23 cellular contexts compared by ENCODE assay signal in the genomic region with DNA sequence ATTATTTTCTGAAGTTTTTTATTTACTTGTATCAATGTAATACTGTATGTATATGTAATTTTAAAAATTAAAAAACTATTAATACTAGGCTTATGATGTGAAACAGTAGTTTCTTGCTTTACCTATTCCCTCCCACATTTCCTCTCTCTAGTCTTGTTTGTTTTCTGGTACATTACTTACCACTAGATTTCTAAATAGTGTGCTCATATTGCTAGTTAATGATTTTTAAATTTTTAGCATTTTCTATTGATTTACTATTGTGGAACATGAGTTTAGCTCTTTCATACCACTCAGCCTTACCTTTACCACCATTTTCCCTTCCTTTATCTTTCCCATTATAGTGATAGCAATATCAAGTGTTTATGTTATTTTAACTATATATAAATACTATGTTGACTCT. TPM values are rescaled to one million over a fixed set of nuclear protein-coding genes. Genes with fewer than 3 reads are reported as not detected.
DNase-seq lines count a peak whose midpoint lies in the region; ATAC-seq, FAIRE-seq and TF ChIP-seq lines count a peak whose summit lies in the region.
"Had no signal": no experiment of that assay in that cellular context is flagged by ENCODE, and none has a peak within 500 bp of the region (broad histone marks: within the 10 kb centered on the region; RNA-seq: fewer than 3 reads in every experiment).

No MANE protein-coding gene starts in this region.

- POLR2A ChIA-PET in A549 (lab: Yijun Ruan, JAX) (no interaction called here), PC-3 (lab: Charles Lee; ENCODE audit: unreplicated experiment) (no interaction called here)
- POLR2A ChIA-PET in activated CD8-positive, alpha-beta T cell treated with anti-CD3 and anti-CD28 coated beads for 36 hours (lab: Charles Lee), result no interaction called here

- CTCF ChIA-PET in A549 (lab: Yijun Ruan, JAX), result interaction anchor here (0.7 to 2.1 kb wide), 5 partner anchors 9 to 302 kb away, joined by 3 to 10 read pairs (median 4); no protein-coding TSS in a partner anchor
- CTCF ChIA-PET in PC-3 (lab: Charles Lee), result no interaction called here
- CTCF ChIA-PET in activated CD8-positive, alpha-beta T cell treated with anti-CD3 and anti-CD28 coated beads for 36 hours (lab: Charles Lee), result no interaction called here

- no TSS peak for BruUV-seq in PC-3 (replicated peaks; lab: Mats Ljungman, UMichigan)

- no peak for TF ChIP-seq POLR2A in A549 (IDR thresholded peaks at IDR 0.05; ENCODE audit: low read length)

- H4K20me1 ChIP-seq in PC-3 (ENCODE audit: low read length), result peaks cover 11% of the 10 kb centered on the region

- H3K4me1 ChIP-seq in A549 (peaks cover 48% of the 10 kb centered on the region), PC-3 (ENCODE audit: insufficient read depth, low read length) (peaks cover 8% of the 10 kb centered on the region)

- H3K4me1 Mint-ChIP-seq in T-helper 17 cell (peaks cover 25% of the 10 kb centered on the region), nephron (peaks cover 26% of the 10 kb centered on the region)
- H3K4me1 Mint-ChIP-seq in activated CD8-positive, alpha-beta T cell treated with anti-CD3 and anti-CD28 coated beads for 36 hours (ENCODE audit: low read depth), result peaks cover 36% of the 10 kb centered on the region

- H3K27ac ChIP-seq in A549 (no peak overlapping the region; a peak in 1 of 6 replicates), PC-3 (ENCODE audit: low read length) (no peak overlapping the region)
- H3K27ac ChIP-seq: 22Rv1; BLaER1 treated with 17β-estradiol and CSF1 and Interleukin-3, amounts not matched to agents 10 nM and 100 nM had no signal

- H2AFZ ChIP-seq in PC-3 (ENCODE audit: low read length), result no peak overlapping the region
- H2AFZ ChIP-seq: GM23338 had no signal

- ATAC-seq in A549 (no peak), T-helper 17 cell (no peak), GM18520 (IDR thresholded peaks at IDR 0.05; ENCODE audit: unreplicated experiment) (no peak), PC-3 (no peak)
- ATAC-seq in activated CD8-positive, alpha-beta T cell treated with anti-CD3 and anti-CD28 coated beads for 36 hours, result no peak
- ATAC-seq: CD8-positive, alpha-beta T cell; GM23338 had no signal

- peaks cover 98% of the 10 kb centered on the region for H3K79me2 ChIP-seq in PC-3 (ENCODE audit: low read length)

- peaks cover 3% of the 10 kb centered on the region for H3F3A ChIP-seq in PC-3 (ENCODE audit: low read length, unreplicated experiment)

- TF ChIP-seq EP300 in A549 (IDR thresholded peaks at IDR 0.05), result no peak

- H3K27me3 ChIP-seq in PC-3 (ENCODE audit: low read length), result no peaks in the 10 kb centered on the region
- H3K27me3 ChIP-seq: BLaER1 treated with 17β-estradiol and CSF1 and Interleukin-3, amounts not matched to agents 10 nM and 100 nM had no signal

- DNase-seq in A549 (ENCODE audit: low read depth in 1 of 2, low spot score in 1 of 2) (no peak), T-helper 17 cell (no peak), kidney tubule cell (ENCODE audit: low spot score) (peak; percentile 27), PC-3 (no peak)
- no peak for DNase-seq in stimulated activated CD4-positive, alpha-beta T cell treated with anti-CD3 and anti-CD28 coated beads, Interleukin-4, amount 100 ng/mL, for 4 hours
- DNase-seq in activated CD8-positive, alpha-beta T cell treated with anti-CD3 and anti-CD28 coated beads for 36 hours, result no peak
- DNase-seq: CD8-positive, alpha-beta T cell; DMS153; Karpas-422; MV-4-11; NCI-H1694 treated with DMSO at 0.1 percent for 48 hours; NCI-H2081 treated with DMSO at 0.1 percent for 48 hours; NCI-H2171 treated with DMSO at 0.1 percent for 48 hours; NCI-H524 treated with DMSO at 0.1 percent for 48 hours; SHP77 treated with DMSO at 0.1 percent for 48 hours; SK-N-SH had no signal

- FAIRE-seq in A549 (lab: Jason Lieb, UNC), result peak; percentile 32
- FAIRE-seq: GM12892 had no signal

- H3K27ac Mint-ChIP-seq in T-helper 17 cell, result peak overlapping the region; percentile 32
- H3K27ac Mint-ChIP-seq in nephron, result peak overlapping the region in 2 of 3 experiments; percentile 22 to 35
- H3K27ac Mint-ChIP-seq in activated CD8-positive, alpha-beta T cell treated with anti-CD3 and anti-CD28 coated beads for 36 hours, result no peak overlapping the region
- H3K27ac Mint-ChIP-seq: CD8-positive, alpha-beta T cell; GM23338 had no signal

- no peaks in the 10 kb centered on the region for H3K36me3 Mint-ChIP-seq in T-helper 17 cell (ENCODE audit: low read depth)
- peaks cover 19% of the 10 kb centered on the region for H3K36me3 Mint-ChIP-seq in nephron (ENCODE audit: low read depth)
- H3K36me3 Mint-ChIP-seq in activated CD8-positive, alpha-beta T cell treated with anti-CD3 and anti-CD28 coated beads for 36 hours (ENCODE audit: low read depth), result peaks cover 10% of the 10 kb centered on the region

- intact Hi-C loops in PC-3 (cut with micrococcal nuclease), result no loop called here
- intact Hi-C loops in activated CD8-positive, alpha-beta T cell treated with anti-CD3 and anti-CD28 coated beads for 36 hours (cut with micrococcal nuclease), result no loop called here

- no peaks in the 10 kb centered on the region for H3K36me3 ChIP-seq in PC-3 (ENCODE audit: low read depth, low read length)
- H3K36me3 ChIP-seq: HAP-1 had no signal

- no peaks in the 10 kb centered on the region for H3K9me3 Mint-ChIP-seq in nephron
- no peaks in the 10 kb centered on the region for H3K9me3 Mint-ChIP-seq in activated CD8-positive, alpha-beta T cell treated with anti-CD3 and anti-CD28 coated beads for 36 hours
- H3K9me3 Mint-ChIP-seq: CD8-positive, alpha-beta T cell; GM23338 had no signal

- peak overlapping the region; percentile 31 for H3K4me2 ChIP-seq in A549
- no peak overlapping the region for H3K4me2 ChIP-seq in PC-3 (ENCODE audit: low read length)
- H3K4me2 ChIP-seq: GM23338, SK-N-SH had no signal

- H3K9ac ChIP-seq in PC-3 (ENCODE audit: low read length), result no peak overlapping the region
- H3K9ac ChIP-seq: BLaER1 treated with 17β-estradiol and CSF1 and Interleukin-3, amounts not matched to agents 10 nM and 100 nM; SK-N-SH had no signal

- no peaks in the 10 kb centered on the region for H3K9me2 ChIP-seq in PC-3 (replicated peaks; ENCODE audit: low read length)
- H3K9me2 ChIP-seq: SK-N-SH had no signal

- H3K9me3 ChIP-seq in A549 (no peaks in the 10 kb centered on the region), T-helper 17 cell (ENCODE audit: control insufficient read depth, low read length, poor library complexity, severe bottlenecking) (no peaks in the 10 kb centered on the region), PC-3 (ENCODE audit: low read length) (no peaks in the 10 kb centered on the region)
- H3K9me3 ChIP-seq: BLaER1 treated with 17β-estradiol and CSF1 and Interleukin-3, amounts not matched to agents 10 nM and 100 nM; HAP-1; SK-N-SH had no signal

- H3K4me3 ChIP-seq in A549 (no peak overlapping the region), PC-3 (ENCODE audit: low read length) (no peak overlapping the region)
- H3K4me3 ChIP-seq: BLaER1 treated with 17β-estradiol and CSF1 and Interleukin-3, amounts not matched to agents 10 nM and 100 nM; GM23338; HAP-1 had no signal

- H3K4me3 Mint-ChIP-seq in T-helper 17 cell (no peak overlapping the region), nephron (no peak overlapping the region)
- no peak overlapping the region for H3K4me3 Mint-ChIP-seq in activated CD8-positive, alpha-beta T cell treated with anti-CD3 and anti-CD28 coated beads for 36 hours
- H3K4me3 Mint-ChIP-seq: CD8-positive, alpha-beta T cell; GM23338 had no signal

- no peak for TF ChIP-seq RAD21 in A549 (conservative IDR thresholded peaks at IDR 0.05 in 1 of 2, IDR thresholded peaks at IDR 0.05 in 1 of 2)

- no peak for TF ChIP-seq CTCF in A549 (IDR thresholded peaks at IDR 0.05)
- no peak for TF ChIP-seq CTCF in nephron (IDR thresholded peaks at IDR 0.05; ENCODE audit: unreplicated experiment in 3 of 3)
- no peak for TF ChIP-seq CTCF in PC-3 (conservative IDR thresholded peaks at IDR 0.05; ENCODE audit: low read depth, low read length)
- TF ChIP-seq CTCF in activated CD8-positive, alpha-beta T cell treated with anti-CD3 and anti-CD28 coated beads for 36 hours (IDR thresholded peaks at IDR 0.05), result no peak

- H3K27me3 Mint-ChIP-seq in T-helper 17 cell (no peaks in the 10 kb centered on the region), nephron (ENCODE audit: low read depth) (no peaks in the 10 kb centered on the region)
- no peaks in the 10 kb centered on the region for H3K27me3 Mint-ChIP-seq in activated CD8-positive, alpha-beta T cell treated with anti-CD3 and anti-CD28 coated beads for 36 hours

TF ChIP-seq in A549, 52 proteins besides CTCF, POLR2A, EP300 and RAD21 (continues in another document):
- TF ChIP-seq, protein P1, sequence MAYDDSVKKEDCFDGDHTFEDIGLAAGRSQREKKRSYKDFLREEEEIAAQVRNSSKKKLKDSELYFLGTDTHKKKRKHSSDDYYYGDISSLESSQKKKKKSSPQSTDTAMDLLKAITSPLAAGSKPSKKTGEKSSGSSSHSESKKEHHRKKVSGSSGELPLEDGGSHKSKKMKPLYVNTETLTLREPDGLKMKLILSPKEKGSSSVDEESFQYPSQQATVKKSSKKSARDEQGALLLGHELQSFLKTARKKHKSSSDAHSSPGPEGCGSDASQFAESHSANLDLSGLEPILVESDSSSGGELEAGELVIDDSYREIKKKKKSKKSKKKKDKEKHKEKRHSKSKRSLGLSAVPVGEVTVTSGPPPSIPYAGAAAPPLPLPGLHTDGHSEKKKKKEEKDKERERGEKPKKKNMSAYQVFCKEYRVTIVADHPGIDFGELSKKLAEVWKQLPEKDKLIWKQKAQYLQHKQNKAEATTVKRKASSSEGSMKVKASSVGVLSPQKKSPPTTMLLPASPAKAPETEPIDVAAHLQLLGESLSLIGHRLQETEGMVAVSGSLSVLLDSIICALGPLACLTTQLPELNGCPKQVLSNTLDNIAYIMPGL (CRISPR knock-in tag; IDR thresholded peaks at IDR 0.05; ENCODE audit: borderline replicate concordance), result no peak
- TF ChIP-seq KDM5A (IDR thresholded peaks at IDR 0.05), result no peak
- no peak for TF ChIP-seq ESRRA (IDR thresholded peaks at IDR 0.05; ENCODE audit: borderline replicate concordance, low read length)
- TF ChIP-seq RFX5 (IDR thresholded peaks at IDR 0.05), result no peak
- no peak for TF ChIP-seq KDM1A (IDR thresholded peaks at IDR 0.05; ENCODE audit: low read depth)
- TF ChIP-seq RCOR1 (IDR thresholded peaks at IDR 0.05; ENCODE audit: low read depth, low read length), result no peak

RNA-seq across cellular contexts. Expression of a gene that starts 39.3 kb away (rescaled TPM):
- polyA plus RNA-seq in A549 (2011; rRNA removed) (44.9 and 48.1 TPM in 2 replicates), A549 (2017; fragmentation: RNase III; extraction: RNeasy Plus Mini Kit Qiagen cat#74134 plus additional on column Dnase treatment) (37.9 to 41.7 TPM (median 41.2 TPM) in 3 replicates)
- 19.9 and 20.4 TPM in 2 replicates for polyA plus RNA-seq in A549 (2012; cell fraction: cytosol; rRNA removed)
- polyA plus RNA-seq in A549 (2012; cell fraction: nucleus; rRNA removed), result 10.2 and 11.6 TPM in 2 replicates
- 34.8 and 36.2 TPM in 2 replicates for polyA minus RNA-seq in A549 (2011; rRNA and poly(A)+ RNA removed)
- total RNA-seq in T-helper 17 cell (10 to 100 TPM; 26.2 to 27.4 TPM), PC-3 (2014; rRNA removed) (18.4 and 20.9 TPM in 2 replicates)
- total RNA-seq in activated CD8-positive, alpha-beta T cell treated with anti-CD3 and anti-CD28 coated beads for 36 hours, result 10 to 100 TPM; 46.7 to 47.4 TPM
